In the genomic region with DNA sequence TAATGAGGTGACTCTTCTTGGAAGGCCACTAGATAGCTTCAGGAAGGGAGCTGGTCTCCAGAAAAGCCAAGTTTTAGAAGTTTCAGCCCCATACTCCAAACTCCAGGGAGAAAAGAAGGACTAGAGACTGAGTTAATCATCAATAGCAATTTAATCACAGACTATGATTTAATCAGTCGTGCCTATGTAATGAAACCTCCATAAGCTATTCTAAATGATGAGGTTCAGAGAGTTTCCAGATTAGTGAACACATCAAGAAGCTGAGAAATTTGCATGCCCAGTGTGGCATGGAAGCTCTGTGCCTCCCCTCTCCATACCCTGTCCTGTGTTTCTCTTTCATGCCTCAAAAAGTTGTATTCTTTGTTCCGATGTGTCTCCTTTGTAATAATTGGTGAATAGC, we compare ENCODE assay signal across 1 cellular context.
TF ChIP-seq lines count a peak whose summit lies in the region.

No MANE protein-coding gene starts in this region.

TF ChIP-seq in IMR-90, 13 proteins besides CTCF, POLR2A, EP300 and RAD21 (continued from another document):
- TF ChIP-seq, protein P1, sequence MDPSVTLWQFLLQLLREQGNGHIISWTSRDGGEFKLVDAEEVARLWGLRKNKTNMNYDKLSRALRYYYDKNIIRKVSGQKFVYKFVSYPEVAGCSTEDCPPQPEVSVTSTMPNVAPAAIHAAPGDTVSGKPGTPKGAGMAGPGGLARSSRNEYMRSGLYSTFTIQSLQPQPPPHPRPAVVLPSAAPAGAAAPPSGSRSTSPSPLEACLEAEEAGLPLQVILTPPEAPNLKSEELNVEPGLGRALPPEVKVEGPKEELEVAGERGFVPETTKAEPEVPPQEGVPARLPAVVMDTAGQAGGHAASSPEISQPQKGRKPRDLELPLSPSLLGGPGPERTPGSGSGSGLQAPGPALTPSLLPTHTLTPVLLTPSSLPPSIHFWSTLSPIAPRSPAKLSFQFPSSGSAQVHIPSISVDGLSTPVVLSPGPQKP (IDR thresholded peaks at IDR 0.05; ENCODE audit: borderline replicate concordance, low read depth, low read length), result no peak
- no peak for TF ChIP-seq FOS (IDR thresholded peaks at IDR 0.05; ENCODE audit: low read depth, low read length)
- TF ChIP-seq BHLHE40 (IDR thresholded peaks at IDR 0.05; ENCODE audit: low read depth, low read length), result no peak
